ENCODE assay signal across 33 cellular contexts in genomic region chr6:113886512-113886911, GRCh38.
"Had no signal": no experiment of that assay in that cellular context is flagged by ENCODE, and none has a peak within 500 bp of the region (broad histone marks: within the 10 kb centered on the region; RNA-seq: fewer than 3 reads in every experiment).

No MANE protein-coding gene starts in this region.

- H3K4me3 ChIP-seq: adrenal gland, ascending aorta, body of pancreas, breast epithelium, cardiac muscle cell had no signal

- H3K27me3 ChIP-seq: adrenal gland, ascending aorta, body of pancreas, brain microvascular endothelial cell, breast epithelium, cardiac muscle cell had no signal

- FAIRE-seq: astrocyte, bronchial epithelial cell, colon had no signal

- H3K9me3 ChIP-seq: adrenal gland, ascending aorta, body of pancreas had no signal

- ATAC-seq: activated naive CD4-positive, alpha-beta T cell treated with anti-CD3 and anti-CD28 coated beads, Interleukin-2, amount 50 U/mL, for 72 hours; activated naive CD8-positive, alpha-beta T cell treated with anti-CD3 and anti-CD28 coated beads, Interleukin-2, amount 50 U/mL, for 24 hours; activated T-cell treated with anti-CD3 and anti-CD28 coated beads, Interleukin-2, amount 50 U/mL, for 4 hours; activated T-cell treated with anti-CD3 and anti-CD28 coated beads, Interleukin-2, amount 50 U/mL, for 72 hours; activated T-helper 17 cell treated with anti-CD3 and anti-CD28 coated beads, Interleukin-2, amount 50 U/mL, for 72 hours; body of pancreas had no signal

- H3K36me3 ChIP-seq: adrenal gland, ascending aorta, brain microvascular endothelial cell, breast epithelium, cardiac muscle cell had no signal

- H3K27ac ChIP-seq: adrenal gland, ascending aorta, body of pancreas, brain microvascular endothelial cell, breast epithelium, cardiac muscle cell had no signal

- H3K4me1 ChIP-seq: adrenal gland, ascending aorta, body of pancreas, breast epithelium had no signal

- DNase-seq: activated effector memory CD4-positive, alpha-beta T cell treated with anti-CD3 and anti-CD28 coated beads, Interleukin-2, amount 50 U/mL, for 16 hours; activated effector memory CD4-positive, alpha-beta T cell treated with Interleukin-2 at 50 U/mL for 16 hours; activated gamma-delta T cell; activated gamma-delta T cell treated with Interleukin-2 at 50 U/mL for 16 hours; activated naive CD4-positive, alpha-beta T cell; activated naive CD4-positive, alpha-beta T cell treated with anti-CD3 and anti-CD28 coated beads for 36 hours; activated naive CD4-positive, alpha-beta T cell treated with anti-CD3 and anti-CD28 coated beads, Interleukin-2, amount 10 ng/mL, durations not matched to agents 7 days and 5 days; activated naive CD4-positive, alpha-beta T cell treated with anti-CD3 and anti-CD28 coated beads, Interleukin-2, amount 50 U/mL, for 16 hours; activated naive CD4-positive, alpha-beta T cell treated with Interleukin-2 at 50 U/mL for 16 hours; activated naive CD8-positive, alpha-beta T cell treated with anti-CD3 and anti-CD28 coated beads for 36 hours; activated naive CD8-positive, alpha-beta T cell treated with anti-CD3 and anti-CD28 coated beads, Interleukin-2, amount 10 ng/mL, durations not matched to agents 7 days and 5 days; activated naive CD8-positive, alpha-beta T cell treated with anti-CD3 and anti-CD28 coated beads, Interleukin-2, amount 50 U/mL, for 24 hours; activated T-cell treated with anti-CD3 and anti-CD28 coated beads, Interleukin-2, amount 50 U/mL, for 4 hours; activated T-cell treated with anti-CD3 and anti-CD28 coated beads, Interleukin-2, amount 50 U/mL, for 48 hours; activated T-cell treated with anti-CD3 and anti-CD28 coated beads, Interleukin-2, amount 50 U/mL, for 72 hours; adrenal gland; amniotic stem cell; amygdala; anterior cingulate cortex; aorta; body of pancreas; brain microvascular endothelial cell; caudate nucleus; central memory CD4-positive, alpha-beta T cell; cerebellar nuclear complex had no signal
